ENCODE assay signal across 2 cellular contexts in the genomic region with DNA sequence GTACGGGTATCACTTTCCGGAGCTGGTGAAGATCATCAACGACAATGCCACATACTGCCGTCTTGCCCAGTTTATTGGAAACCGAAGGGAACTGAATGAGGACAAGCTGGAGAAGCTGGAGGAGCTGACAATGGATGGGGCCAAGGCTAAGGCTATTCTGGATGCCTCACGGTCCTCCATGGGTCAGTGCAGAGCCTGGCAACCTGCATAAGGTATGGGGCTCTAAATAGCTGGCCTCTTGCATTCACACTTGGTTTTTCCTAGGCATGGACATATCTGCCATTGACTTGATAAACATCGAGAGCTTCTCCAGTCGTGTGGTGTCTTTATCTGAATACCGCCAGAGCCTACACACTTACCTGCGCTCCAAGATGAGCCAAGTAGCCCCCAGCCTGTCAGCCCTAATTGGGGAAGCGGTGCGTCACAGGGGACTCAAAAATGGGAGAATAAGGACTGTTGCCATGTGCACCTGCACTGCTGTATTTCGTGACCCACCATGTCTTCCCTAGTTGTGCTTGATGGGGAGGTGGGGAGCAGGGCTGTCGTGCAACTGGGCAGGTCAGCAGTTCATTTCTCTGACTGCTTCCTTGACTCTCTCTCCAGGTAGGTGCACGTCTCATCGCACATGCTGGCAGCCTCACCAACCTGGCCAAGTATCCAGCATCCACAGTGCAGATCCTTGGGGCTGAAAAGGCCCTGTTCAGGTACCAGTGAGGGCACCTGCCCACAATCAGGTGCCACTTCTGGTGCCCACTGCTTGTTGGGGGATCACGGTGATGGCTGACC.
TF ChIP-seq lines count a peak whose summit lies in the region.

No MANE protein-coding gene starts in this region.

TF ChIP-seq in A549, 52 proteins besides CTCF, POLR2A, EP300 and RAD21:
- TF ChIP-seq MAFK (IDR thresholded peaks at IDR 0.05; ENCODE audit: partially characterized antibody) (no peak), POLR2AphosphoS2 (conservative IDR thresholded peaks at IDR 0.05; ENCODE audit: low read length) (0 out of 2 replicates have a peak, but pooled peaks have one; percentile 26)

TF ChIP-seq in GM12878, 131 proteins besides CTCF, POLR2A, EP300 and RAD21:
- TF ChIP-seq POLR2AphosphoS5 (IDR thresholded peaks at IDR 0.05; ENCODE audit: low read length) (0 out of 2 replicates have a peak, but pooled peaks have one; percentile 6), EZH2 (IDR thresholded peaks at IDR 0.05; ENCODE audit: borderline replicate concordance, control insufficient read depth, low read depth, low read length) (no peak)
